In genomic region chr15:33720952-33721351, GRCh38 we compare ENCODE assay signal across 15 cellular contexts.
DNase-seq lines count a peak whose midpoint lies in the region; ATAC-seq, FAIRE-seq and TF ChIP-seq lines count a peak whose summit lies in the region.
"Had no signal": no experiment of that assay in that cellular context is flagged by ENCODE, and none has a peak within 500 bp of the region (broad histone marks: within the 10 kb centered on the region; RNA-seq: fewer than 3 reads in every experiment).

No MANE protein-coding gene starts in this region.

- no peak overlapping the region for H3K9ac ChIP-seq in BLaER1 treated with 17β-estradiol and CSF1 and Interleukin-3, amounts not matched to agents 10 nM and 100 nM

- peak; percentile 69 for DNase-seq in RCC 7860 (ENCODE audit: low spot score)
- DNase-seq in epithelial cell of esophagus (ENCODE audit: low read depth), result peak; percentile 77
- peak; percentile 32 for DNase-seq in myocyte (ENCODE audit: low read depth)
- no peak for DNase-seq in T-helper 2 cell
- no peak for DNase-seq in NOMO-1 treated with dmso at 0.1 percent for 144 hours (lab: John Stamatoyannopoulos, UW; ENCODE audit: unreplicated experiment)
- DNase-seq in AG08396 (ENCODE audit: low spot score), result no peak
- DNase-seq: activated CD4-positive, CD25-positive, alpha-beta regulatory T cell; activated naive CD8-positive, alpha-beta T cell treated with anti-CD3 and anti-CD28 coated beads, Interleukin-2, amount 10 ng/mL, durations not matched to agents 7 days and 5 days; DMS79 treated with DMSO at 0.1 percent for 48 hours; foreskin melanocyte; posterior cingulate gyrus; tibial artery had no signal

- ATAC-seq in HG02973 (IDR thresholded peaks at IDR 0.05; ENCODE audit: unreplicated experiment), result no peak

- TF ChIP-seq CTCF in epithelial cell of esophagus (IDR thresholded peaks at IDR 0.05; ENCODE audit: insufficient read depth, low read depth, low read length, missing control alignments), result no peak

- H3K4me3 ChIP-seq in BLaER1 treated with 17β-estradiol and CSF1 and Interleukin-3, amounts not matched to agents 10 nM and 100 nM, result no peak overlapping the region
- H3K4me3 ChIP-seq in epithelial cell of esophagus (ENCODE audit: low read length), result no peak overlapping the region
- H3K4me3 ChIP-seq: tibial artery had no signal

- peaks cover 0 to 6% (median 0%) of the 10 kb centered on the region in 11 experiments; a peak in 2 of 22 replicates for H3K9me3 ChIP-seq in BLaER1 treated with 17β-estradiol and CSF1 and Interleukin-3, amounts not matched to agents 10 nM and 100 nM (replicated peaks in 1 of 11)
- H3K9me3 ChIP-seq: tibial artery had no signal

- H3K27me3 ChIP-seq in BLaER1 treated with 17β-estradiol and CSF1 and Interleukin-3, amounts not matched to agents 10 nM and 100 nM, result no peaks in the 10 kb centered on the region
- H3K27me3 ChIP-seq: tibial artery had no signal

- H3K4me1 ChIP-seq in BLaER1 treated with 17β-estradiol and CSF1 and Interleukin-3, amounts not matched to agents 10 nM and 100 nM, result peaks cover 12 to 41% (median 17%) of the 10 kb centered on the region in 10 experiments
- H3K4me1 ChIP-seq: tibial artery had no signal

- FAIRE-seq in RCC 7860 (lab: Jason Lieb, UNC), result peak; percentile 83
- FAIRE-seq: colon had no signal

- H3K4me2 ChIP-seq in BLaER1 treated with 17β-estradiol and CSF1 and Interleukin-3, amounts not matched to agents 10 nM and 100 nM, result peak overlapping the region in 3 of 11 experiments; percentile 67 to 88 (median 74); a peak in 6 of 22 replicates

- H4K20me1 ChIP-seq in BLaER1 treated with 17β-estradiol and CSF1 and Interleukin-3, amounts not matched to agents 10 nM and 100 nM, result no peaks in the 10 kb centered on the region

- no peaks in the 10 kb centered on the region for H3K36me3 ChIP-seq in BLaER1 treated with 17β-estradiol and CSF1 and Interleukin-3, amounts not matched to agents 10 nM and 100 nM

- H3K27ac ChIP-seq in BLaER1 treated with 17β-estradiol and CSF1 and Interleukin-3, amounts not matched to agents 10 nM and 100 nM, result peak overlapping the region in 8 of 11 experiments; percentile 3 to 90 (median 62); a peak in 9 of 22 replicates
- H3K27ac ChIP-seq: tibial artery had no signal

Comparison
In these comparisons a context has a peak if more than half of its experiments do, and no peak if none do; other contexts are left out.
1. DNase-seq: peak in RCC 7860 (single experiment), epithelial cell of esophagus (single experiment) and myocyte (single experiment); none in T-helper 2 cell (0 of 5), NOMO-1 treated with dmso at 0.1 percent for 144 hours (single experiment) and AG08396 (single experiment).